In the genomic region with DNA sequence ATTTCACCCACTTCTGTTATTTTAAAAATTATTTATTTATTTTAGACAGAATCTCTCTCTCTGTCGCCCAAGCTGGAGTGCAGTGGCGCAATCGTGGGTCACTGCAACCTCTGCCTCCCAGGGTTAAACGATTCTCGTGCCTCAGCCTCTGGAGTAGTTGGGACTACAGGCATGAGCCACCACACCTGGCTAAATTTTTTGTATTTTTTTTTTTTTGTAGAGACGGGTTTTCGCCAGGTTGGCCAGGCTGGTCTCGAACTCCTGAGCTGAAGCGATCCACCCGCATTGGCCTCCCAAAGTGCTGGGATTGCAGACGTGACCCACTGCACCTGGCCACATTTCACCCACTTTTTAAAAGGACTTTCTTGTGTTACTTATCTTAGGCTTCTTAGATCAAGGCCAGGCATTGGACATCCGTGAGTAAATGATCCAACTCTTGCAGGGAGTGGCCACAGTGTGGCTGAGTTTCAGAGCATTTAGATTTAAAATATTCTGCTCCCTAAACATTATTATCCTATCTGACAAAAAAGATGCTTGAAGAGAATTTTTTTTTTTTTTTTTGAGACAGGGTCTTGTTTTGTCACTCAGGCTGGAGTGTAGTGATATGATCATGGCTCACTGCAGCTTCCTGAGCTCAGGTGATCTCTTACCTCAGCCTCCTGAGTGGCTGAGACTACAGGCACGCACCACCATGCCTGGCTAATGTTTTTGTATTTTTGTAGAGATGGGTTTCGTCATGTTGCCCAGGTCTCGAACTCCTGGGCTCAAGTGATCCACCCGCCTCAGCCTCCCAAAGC, we compare ENCODE assay signal across 1 cellular context.
TF ChIP-seq lines count a peak whose summit lies in the region.

No MANE protein-coding gene starts in this region.

TF ChIP-seq in HepG2, 621 proteins besides CTCF, POLR2A, EP300 and RAD21 (continues in another document):
- TF ChIP-seq ZNF687 (CRISPR knock-in tag; IDR thresholded peaks at IDR 0.05) (peak; percentile 50), ZNF563 (CRISPR knock-in tag; IDR thresholded peaks at IDR 0.05) (no peak), ZNF512 (CRISPR knock-in tag; IDR thresholded peaks at IDR 0.05) (no peak), ZNF256 (CRISPR knock-in tag; conservative IDR thresholded peaks at IDR 0.05) (no peak), PPARG (CRISPR knock-in tag; conservative IDR thresholded peaks at IDR 0.05) (peak; percentile 69; the same call in 1 of the 2 replicates), ZNF430 (CRISPR knock-in tag; IDR thresholded peaks at IDR 0.05) (peak; percentile 56), ZSCAN29 (CRISPR knock-in tag; conservative IDR thresholded peaks at IDR 0.05) (no peak), ZNF737 (CRISPR knock-in tag; IDR thresholded peaks at IDR 0.05; ENCODE audit: borderline replicate concordance) (no peak), ZNF354B (CRISPR knock-in tag; IDR thresholded peaks at IDR 0.05) (no peak), SMARCE1 (IDR thresholded peaks at IDR 0.05; ENCODE audit: borderline replicate concordance) (no peak), ERF (CRISPR knock-in tag; IDR thresholded peaks at IDR 0.05) (no peak), SMYD3 (CRISPR knock-in tag; IDR thresholded peaks at IDR 0.05) (no peak), TOPORS (CRISPR knock-in tag; IDR thresholded peaks at IDR 0.05) (no peak), NAIF1 (CRISPR knock-in tag; IDR thresholded peaks at IDR 0.05; ENCODE audit: borderline replicate concordance) (no peak), THYN1 (CRISPR knock-in tag; IDR thresholded peaks at IDR 0.05; ENCODE audit: borderline replicate concordance, low read depth) (no peak), HMG20A (CRISPR knock-in tag; IDR thresholded peaks at IDR 0.05; ENCODE audit: borderline replicate concordance) (no peak), ZC3H4 (CRISPR knock-in tag; IDR thresholded peaks at IDR 0.05; ENCODE audit: borderline replicate concordance) (no peak), SNAI1 (CRISPR knock-in tag; IDR thresholded peaks at IDR 0.05; ENCODE audit: borderline replicate concordance) (no peak), CBX2 (IDR thresholded peaks at IDR 0.05; ENCODE audit: low read depth, low read length) (no peak), CBX2 (CRISPR knock-in tag; IDR thresholded peaks at IDR 0.05; ENCODE audit: low read depth) (no peak), PHF21A (CRISPR knock-in tag; IDR thresholded peaks at IDR 0.05) (0 out of 2 replicates have a peak, but pooled peaks have one; percentile 45), ARID3A (IDR thresholded peaks at IDR 0.05; ENCODE audit: low read depth, low read length) (no peak), LCORL (IDR thresholded peaks at IDR 0.05) (no peak), LCORL (CRISPR knock-in tag; IDR thresholded peaks at IDR 0.05) (peak; percentile 15; the same call in 1 of the 2 replicates), ZBTB38 (CRISPR knock-in tag; IDR thresholded peaks at IDR 0.05) (peak; percentile 52; the same call in 1 of the 2 replicates), SIN3A (IDR thresholded peaks at IDR 0.05; ENCODE audit: borderline replicate concordance, low read depth, low read length) (0 out of 2 replicates have a peak, but pooled peaks have one; percentile 7), GATA4 (IDR thresholded peaks at IDR 0.05; ENCODE audit: borderline replicate concordance, low read depth) (no peak), GFI1 (CRISPR knock-in tag; IDR thresholded peaks at IDR 0.05; ENCODE audit: borderline replicate concordance) (peak; percentile 46; the same call in 1 of the 2 replicates), ZNF276 (CRISPR knock-in tag; IDR thresholded peaks at IDR 0.05; ENCODE audit: low read depth) (no peak)
- TF ChIP-seq, protein P1, sequence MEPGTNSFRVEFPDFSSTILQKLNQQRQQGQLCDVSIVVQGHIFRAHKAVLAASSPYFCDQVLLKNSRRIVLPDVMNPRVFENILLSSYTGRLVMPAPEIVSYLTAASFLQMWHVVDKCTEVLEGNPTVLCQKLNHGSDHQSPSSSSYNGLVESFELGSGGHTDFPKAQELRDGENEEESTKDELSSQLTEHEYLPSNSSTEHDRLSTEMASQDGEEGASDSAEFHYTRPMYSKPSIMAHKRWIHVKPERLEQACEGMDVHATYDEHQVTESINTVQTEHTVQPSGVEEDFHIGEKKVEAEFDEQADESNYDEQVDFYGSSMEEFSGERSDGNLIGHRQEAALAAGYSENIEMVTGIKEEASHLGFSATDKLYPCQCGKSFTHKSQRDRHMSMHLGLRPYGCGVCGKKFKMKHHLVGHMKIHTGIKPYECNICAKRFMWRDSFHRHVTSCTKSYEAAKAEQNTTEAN (CRISPR knock-in tag; conservative IDR thresholded peaks at IDR 0.05): no peak
- TF ChIP-seq, protein P2, sequence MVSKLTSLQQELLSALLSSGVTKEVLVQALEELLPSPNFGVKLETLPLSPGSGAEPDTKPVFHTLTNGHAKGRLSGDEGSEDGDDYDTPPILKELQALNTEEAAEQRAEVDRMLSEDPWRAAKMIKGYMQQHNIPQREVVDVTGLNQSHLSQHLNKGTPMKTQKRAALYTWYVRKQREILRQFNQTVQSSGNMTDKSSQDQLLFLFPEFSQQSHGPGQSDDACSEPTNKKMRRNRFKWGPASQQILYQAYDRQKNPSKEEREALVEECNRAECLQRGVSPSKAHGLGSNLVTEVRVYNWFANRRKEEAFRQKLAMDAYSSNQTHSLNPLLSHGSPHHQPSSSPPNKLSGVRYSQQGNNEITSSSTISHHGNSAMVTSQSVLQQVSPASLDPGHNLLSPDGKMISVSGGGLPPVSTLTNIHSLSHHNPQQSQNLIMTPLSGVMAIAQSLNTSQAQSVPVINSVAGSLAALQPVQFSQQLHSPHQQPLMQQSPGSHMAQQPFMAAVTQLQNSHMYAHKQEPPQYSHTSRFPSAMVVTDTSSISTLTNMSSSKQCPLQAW (CRISPR knock-in tag; IDR thresholded peaks at IDR 0.05): 0 out of 2 replicates have a peak, but pooled peaks have one; percentile 3
- TF ChIP-seq, protein P3, sequence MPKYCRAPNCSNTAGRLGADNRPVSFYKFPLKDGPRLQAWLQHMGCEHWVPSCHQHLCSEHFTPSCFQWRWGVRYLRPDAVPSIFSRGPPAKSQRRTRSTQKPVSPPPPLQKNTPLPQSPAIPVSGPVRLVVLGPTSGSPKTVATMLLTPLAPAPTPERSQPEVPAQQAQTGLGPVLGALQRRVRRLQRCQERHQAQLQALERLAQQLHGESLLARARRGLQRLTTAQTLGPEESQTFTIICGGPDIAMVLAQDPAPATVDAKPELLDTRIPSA (CRISPR knock-in tag; IDR thresholded peaks at IDR 0.05; ENCODE audit: borderline replicate concordance): no peak
- TF ChIP-seq, protein P4, sequence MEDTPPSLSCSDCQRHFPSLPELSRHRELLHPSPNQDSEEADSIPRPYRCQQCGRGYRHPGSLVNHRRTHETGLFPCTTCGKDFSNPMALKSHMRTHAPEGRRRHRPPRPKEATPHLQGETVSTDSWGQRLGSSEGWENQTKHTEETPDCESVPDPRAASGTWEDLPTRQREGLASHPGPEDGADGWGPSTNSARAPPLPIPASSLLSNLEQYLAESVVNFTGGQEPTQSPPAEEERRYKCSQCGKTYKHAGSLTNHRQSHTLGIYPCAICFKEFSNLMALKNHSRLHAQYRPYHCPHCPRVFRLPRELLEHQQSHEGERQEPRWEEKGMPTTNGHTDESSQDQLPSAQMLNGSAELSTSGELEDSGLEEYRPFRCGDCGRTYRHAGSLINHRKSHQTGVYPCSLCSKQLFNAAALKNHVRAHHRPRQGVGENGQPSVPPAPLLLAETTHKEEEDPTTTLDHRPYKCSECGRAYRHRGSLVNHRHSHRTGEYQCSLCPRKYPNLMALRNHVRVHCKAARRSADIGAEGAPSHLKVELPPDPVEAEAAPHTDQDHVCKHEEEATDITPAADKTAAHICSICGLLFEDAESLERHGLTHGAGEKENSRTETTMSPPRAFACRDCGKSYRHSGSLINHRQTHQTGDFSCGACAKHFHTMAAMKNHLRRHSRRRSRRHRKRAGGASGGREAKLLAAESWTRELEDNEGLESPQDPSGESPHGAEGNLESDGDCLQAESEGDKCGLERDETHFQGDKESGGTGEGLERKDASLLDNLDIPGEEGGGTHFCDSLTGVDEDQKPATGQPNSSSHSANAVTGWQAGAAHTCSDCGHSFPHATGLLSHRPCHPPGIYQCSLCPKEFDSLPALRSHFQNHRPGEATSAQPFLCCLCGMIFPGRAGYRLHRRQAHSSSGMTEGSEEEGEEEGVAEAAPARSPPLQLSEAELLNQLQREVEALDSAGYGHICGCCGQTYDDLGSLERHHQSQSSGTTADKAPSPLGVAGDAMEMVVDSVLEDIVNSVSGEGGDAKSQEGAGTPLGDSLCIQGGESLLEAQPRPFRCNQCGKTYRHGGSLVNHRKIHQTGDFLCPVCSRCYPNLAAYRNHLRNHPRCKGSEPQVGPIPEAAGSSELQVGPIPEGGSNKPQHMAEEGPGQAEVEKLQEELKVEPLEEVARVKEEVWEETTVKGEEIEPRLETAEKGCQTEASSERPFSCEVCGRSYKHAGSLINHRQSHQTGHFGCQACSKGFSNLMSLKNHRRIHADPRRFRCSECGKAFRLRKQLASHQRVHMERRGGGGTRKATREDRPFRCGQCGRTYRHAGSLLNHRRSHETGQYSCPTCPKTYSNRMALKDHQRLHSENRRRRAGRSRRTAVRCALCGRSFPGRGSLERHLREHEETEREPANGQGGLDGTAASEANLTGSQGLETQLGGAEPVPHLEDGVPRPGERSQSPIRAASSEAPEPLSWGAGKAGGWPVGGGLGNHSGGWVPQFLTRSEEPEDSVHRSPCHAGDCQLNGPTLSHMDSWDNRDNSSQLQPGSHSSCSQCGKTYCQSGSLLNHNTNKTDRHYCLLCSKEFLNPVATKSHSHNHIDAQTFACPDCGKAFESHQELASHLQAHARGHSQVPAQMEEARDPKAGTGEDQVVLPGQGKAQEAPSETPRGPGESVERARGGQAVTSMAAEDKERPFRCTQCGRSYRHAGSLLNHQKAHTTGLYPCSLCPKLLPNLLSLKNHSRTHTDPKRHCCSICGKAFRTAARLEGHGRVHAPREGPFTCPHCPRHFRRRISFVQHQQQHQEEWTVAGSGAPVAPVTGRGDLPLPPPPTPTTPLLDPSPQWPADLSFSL (CRISPR knock-in tag; IDR thresholded peaks at IDR 0.05): no peak
